In genomic region chr21:36104306-36105300, GRCh38 we compare ENCODE assay signal across 8 cellular contexts. TPM values are rescaled to one million over a fixed set of nuclear protein-coding genes. Genes with fewer than 3 reads are reported as not detected.
A peak's percentile ranks its signal among the peaks of the same experiment; 100 is the strongest.
DNase-seq lines count a peak whose midpoint lies in the region; ATAC-seq and TF ChIP-seq lines count a peak whose summit lies in the region.

No MANE protein-coding gene starts in this region.

- peak overlapping the region; percentile 0 to 64 for H3K4me3 Mint-ChIP-seq in activated T-cell treated with anti-CD3 and anti-CD28 coated beads, Interleukin-2, amount 50 U/mL, for 72 hours

- H3K4me1 Mint-ChIP-seq in activated T-cell treated with anti-CD3 and anti-CD28 coated beads, Interleukin-2, amount 50 U/mL, for 72 hours (ENCODE audit: low read depth): peaks cover 14% of the 10 kb centered on the region

- peak; percentile 57 to 69 for ATAC-seq in activated T-cell treated with anti-CD3 and anti-CD28 coated beads, Interleukin-2, amount 50 U/mL, for 72 hours (replicated peaks in 1 of 2)
- ATAC-seq in HG02642 (IDR thresholded peaks at IDR 0.05; ENCODE audit: poor library complexity, unreplicated experiment): no peak

- peak; percentile 94 for DNase-seq in ACHN
- peak; percentile 75 for DNase-seq in M059J (ENCODE audit: low read depth)
- DNase-seq in activated T-cell treated with anti-CD3 and anti-CD28 coated beads, Interleukin-2, amount 50 U/mL, for 72 hours: peak; percentile 57 to 61
- DNase-seq in fibroblast of the aortic adventitia (ENCODE audit: low read depth): peak; percentile 46
- DNase-seq in nucleus accumbens (lab: John Stamatoyannopoulos, UW): peak in 54 of 56 donors; percentile 10 to 89 (median 67)
- no peak for DNase-seq in NCI-H1105 treated with DMSO at 0.1 percent for 48 hours (lab: John Stamatoyannopoulos, UW)

- peaks cover 0 to 2% of the 10 kb centered on the region in 2 donors for H3K36me3 Mint-ChIP-seq in activated T-cell treated with anti-CD3 and anti-CD28 coated beads, Interleukin-2, amount 50 U/mL, for 72 hours (ENCODE audit: insufficient read depth in 2 of 2)

- peak; percentile 65 for TF ChIP-seq CTCF in fibroblast of the aortic adventitia (IDR thresholded peaks at IDR 0.05; ENCODE audit: insufficient read depth, low read length)

- H3K4me3 ChIP-seq in fibroblast of the aortic adventitia (ENCODE audit: low read depth, low read length): peak overlapping the region; percentile 35

- in situ Hi-C loops in ACHN (cut with HindIII; ENCODE audit: low pct_ligation_motif_present, low pct_unique_long_range_greater_than_20kb, low sequenced_read_pairs): no loop called here

- H3K27me3 Mint-ChIP-seq in activated T-cell treated with anti-CD3 and anti-CD28 coated beads, Interleukin-2, amount 50 U/mL, for 72 hours (ENCODE audit: low read depth): peaks cover 34% of the 10 kb centered on the region

- H3K27ac Mint-ChIP-seq in activated T-cell treated with anti-CD3 and anti-CD28 coated beads, Interleukin-2, amount 50 U/mL, for 72 hours: no peak overlapping the region

- no peaks in the 10 kb centered on the region for H3K9me3 Mint-ChIP-seq in activated T-cell treated with anti-CD3 and anti-CD28 coated beads, Interleukin-2, amount 50 U/mL, for 72 hours

- H3K27ac ChIP-seq in temporal lobe (ENCODE audit: low read depth, low read length): peak overlapping the region; percentile 89

RNA-seq across cellular contexts. Expression of gene CBR3, which starts 30.3 kb away (rescaled TPM):
- total RNA-seq in M059J (2014; rRNA removed; shearing (Covaris generic)): 57.9 and 75.6 TPM in 2 replicates
- 10 to 100 TPM; 13.0 to 19.2 TPM for total RNA-seq in activated T-cell treated with anti-CD3 and anti-CD28 coated beads, Interleukin-2, amount 50 U/mL, for 72 hours
- total RNA-seq in fibroblast of the aortic adventitia (ENCODE audit: low replicate concordance): 27.9 and 29.4 TPM in 2 replicates
- total RNA-seq in temporal lobe: 0.98 TPM

RNA-seq across cellular contexts. Expression of gene CBR1, which starts 34.8 kb away (rescaled TPM):
- 314 and 339 TPM in 2 replicates for total RNA-seq in M059J (2014; rRNA removed; shearing (Covaris generic))
- 10 to 100 TPM; 17.0 to 38.5 TPM for total RNA-seq in activated T-cell treated with anti-CD3 and anti-CD28 coated beads, Interleukin-2, amount 50 U/mL, for 72 hours
- total RNA-seq in fibroblast of the aortic adventitia (ENCODE audit: low replicate concordance) (82.4 and 95.0 TPM in 2 replicates), temporal lobe (15.0 TPM)

RNA-seq across cellular contexts. Expression of gene SETD4, which starts 44.3 kb away (rescaled TPM):
- total RNA-seq in M059J (2014; rRNA removed; shearing (Covaris generic)): 16.7 and 20.1 TPM in 2 replicates
- total RNA-seq in activated T-cell treated with anti-CD3 and anti-CD28 coated beads, Interleukin-2, amount 50 U/mL, for 72 hours: 10 to 100 TPM; 14.0 to 16.7 TPM
- total RNA-seq in fibroblast of the aortic adventitia (ENCODE audit: low replicate concordance) (21.4 and 22.8 TPM in 2 replicates), temporal lobe (26.3 TPM)

RNA-seq across cellular contexts. Expression of gene DOP1B, which starts 52.0 kb away (rescaled TPM):
- total RNA-seq in M059J (2014; rRNA removed; shearing (Covaris generic)): 46.8 and 54.3 TPM in 2 replicates
- total RNA-seq in activated T-cell treated with anti-CD3 and anti-CD28 coated beads, Interleukin-2, amount 50 U/mL, for 72 hours: 10 to 100 TPM; 18.6 to 20.1 TPM
- 2.6 and 25.8 TPM in 2 replicates for total RNA-seq in fibroblast of the aortic adventitia (ENCODE audit: low replicate concordance)
- total RNA-seq in temporal lobe: 52.6 TPM
